Comparison of ENCODE assay signal across 23 cellular contexts in genomic region chr7:69199661-69200060, GRCh38.
DNase-seq lines count a peak whose midpoint lies in the region; ATAC-seq, FAIRE-seq and TF ChIP-seq lines count a peak whose summit lies in the region.
"Had no signal": no experiment of that assay in that cellular context is flagged by ENCODE, and none has a peak within 500 bp of the region (broad histone marks: within the 10 kb centered on the region; RNA-seq: fewer than 3 reads in every experiment).

No MANE protein-coding gene starts in this region.

- no peaks in the 10 kb centered on the region for H3K27me3 Mint-ChIP-seq in CD4-positive, alpha-beta T cell
- H3K27me3 Mint-ChIP-seq: activated CD4-positive, alpha-beta T cell treated with anti-CD3 and anti-CD28 coated beads, Interleukin-2, amount 10 ng/mL, durations not matched to agents 24 days and 14 days had no signal

- no peak overlapping the region for H4K5ac ChIP-seq in H1 (ENCODE audit: insufficient read length, low read depth, low read length)

- no peak for FAIRE-seq in H1 (lab: Jason Lieb, UNC)
- FAIRE-seq: GM18507 had no signal

- no peak for TF ChIP-seq RAD21 in H1 (IDR thresholded peaks at IDR 0.05 in 1 of 2, conservative IDR thresholded peaks at IDR 0.05 in 1 of 2; ENCODE audit: low read depth in 2 of 2, low read length in 2 of 2)

- no peak overlapping the region for H2AK5ac ChIP-seq in H1 (ENCODE audit: low read depth, low read length)

- 100% methylated on average over 1 of the region's 1 CpG; no CpG with 5 or more reads in 1 of the 2 experiments for WGBS in H1 (ENCODE audit: extremely low coverage in 1 of 2, insufficient coverage in 1 of 2, insufficient read length in 1 of 2, insufficient replicate concordance in 2 of 2, low coverage in 1 of 2, low lambda C conversion rate in 2 of 2, missing lambda C conversion rate in 1 of 2), 2 experiments
- WGBS in tibial nerve, 2 donors = 13% methylated on average over 1 of the region's 1 CpG; no CpG with 5 or more reads in 1 of the 2 donors

- H3K4me1 ChIP-seq in A673 (ENCODE audit: insufficient read depth, low read length, poor library complexity, severe bottlenecking) (peaks cover 7% of the 10 kb centered on the region), OCI-LY1 (ENCODE audit: insufficient read depth, low read length, severe bottlenecking) (peaks cover 8% of the 10 kb centered on the region), H1 (replicated peaks in 1 of 4; ENCODE audit: control insufficient read depth in 3 of 4, insufficient read depth in 4 of 4, low read length in 3 of 4) (no peaks in the 10 kb centered on the region), tibial nerve (peaks cover 0 to 5% (median 0%) of the 10 kb centered on the region in 4 donors)
- H3K4me1 ChIP-seq: foreskin keratinocyte, right lobe of liver, transverse colon had no signal

- H2BK15ac ChIP-seq in H1 (ENCODE audit: low read length) = no peak overlapping the region

- H2BK5ac ChIP-seq in H1 (ENCODE audit: low read depth, low read length) = 0 out of 2 replicates have a peak overlapping the region, but pooled peaks have one; percentile 35

- no peak overlapping the region for H2BK20ac ChIP-seq in H1 (ENCODE audit: low read length)

- peak overlapping the region; percentile 12; the same call in 1 of the 2 replicates for H3K4me2 ChIP-seq in OCI-LY1 (ENCODE audit: low read length)
- no peak overlapping the region for H3K4me2 ChIP-seq in H1 (ENCODE audit: insufficient read depth in 1 of 2, low read depth in 2 of 2, low read length in 2 of 2)

- TF ChIP-seq POLR2A in H1 (IDR thresholded peaks at IDR 0.05; ENCODE audit: control extremely low read depth in 1 of 2, low read depth in 2 of 2, low read length in 2 of 2) (no peak), tibial nerve (IDR thresholded peaks at IDR 0.05) (no peak)

- no peaks in the 10 kb centered on the region for H3K23me2 ChIP-seq in H1 (ENCODE audit: low read depth, low read length)

- no peak overlapping the region for H3K18ac ChIP-seq in H1 (ENCODE audit: extremely low read depth, low read length)

- no peak overlapping the region for H3K4me3 Mint-ChIP-seq in CD4-positive, alpha-beta T cell
- H3K4me3 Mint-ChIP-seq: activated CD4-positive, alpha-beta T cell treated with anti-CD3 and anti-CD28 coated beads, Interleukin-2, amount 10 ng/mL, durations not matched to agents 24 days and 14 days; neural crest cell had no signal

- H4K8ac ChIP-seq in H1 (ENCODE audit: extremely low read depth, insufficient read depth, low read length) = no peak overlapping the region

- no peak overlapping the region for H3K4ac ChIP-seq in H1 (replicated peaks; ENCODE audit: insufficient read length, low read depth, low read length)

- H2BK12ac ChIP-seq in H1 (ENCODE audit: low read depth, low read length) = no peak overlapping the region

- H3K4me1 Mint-ChIP-seq in CD4-positive, alpha-beta T cell (ENCODE audit: low read depth) = peaks cover 34% of the 10 kb centered on the region
- H3K4me1 Mint-ChIP-seq: activated CD4-positive, alpha-beta T cell treated with anti-CD3 and anti-CD28 coated beads, Interleukin-2, amount 10 ng/mL, durations not matched to agents 24 days and 14 days had no signal

- BruUV-seq in A673 (replicated peaks; lab: Mats Ljungman, UMichigan) = no TSS peak

- peak overlapping the region; percentile 72 for H3K27ac Mint-ChIP-seq in CD4-positive, alpha-beta T cell
- H3K27ac Mint-ChIP-seq: activated CD4-positive, alpha-beta T cell treated with anti-CD3 and anti-CD28 coated beads, Interleukin-2, amount 10 ng/mL, durations not matched to agents 24 days and 14 days had no signal

- H3K9me2 ChIP-seq in OCI-LY1 (ENCODE audit: low read depth, low read length) = no peaks in the 10 kb centered on the region; the same call in 1 of the 2 replicates

- H2BK120ac ChIP-seq in H1 (replicated peaks; ENCODE audit: low read depth, low read length) = no peak overlapping the region

- intact Hi-C loops in A673 (cut with micrococcal nuclease; ENCODE audit: unreplicated experiment) = loop anchor here (1.0 to 10.0 kb wide), 3 partner anchors 519 to 1025 kb away; no protein-coding TSS in a partner anchor
- intact Hi-C loops in CD4-positive, alpha-beta T cell (cut with DNase I, micrococcal nuclease) = no loop called here

- H3K36me3 ChIP-seq in A673 (ENCODE audit: insufficient read depth, low read length, poor library complexity, severe bottlenecking) = no peaks in the 10 kb centered on the region
- no peaks in the 10 kb centered on the region for H3K36me3 ChIP-seq in OCI-LY1 (ENCODE audit: insufficient read depth, low read length)
- H3K36me3 ChIP-seq in H1 (ENCODE audit: control insufficient read depth in 2 of 4, insufficient read depth in 4 of 4, low read length in 3 of 4) = no peaks in the 10 kb centered on the region
- H3K36me3 ChIP-seq in tibial nerve = no peaks in the 10 kb centered on the region
- H3K36me3 ChIP-seq: right lobe of liver, transverse colon had no signal

- H2AFZ ChIP-seq in OCI-LY1 (ENCODE audit: low read length) = peak overlapping the region; percentile 35; the same call in 1 of the 2 replicates
- no peak overlapping the region for H2AFZ ChIP-seq in H1 (ENCODE audit: low read length)

- H3K9ac ChIP-seq in OCI-LY1 (ENCODE audit: low read length) (no peak overlapping the region), H1 (replicated peaks in 1 of 4; ENCODE audit: extremely low read depth in 1 of 4, low read depth in 3 of 4, low read length in 3 of 4) (no peak overlapping the region)

- no peaks in the 10 kb centered on the region for H4K20me1 ChIP-seq in OCI-LY1 (ENCODE audit: insufficient read depth, low read length)
- H4K20me1 ChIP-seq in H1 (replicated peaks in 1 of 2; ENCODE audit: control insufficient read depth in 1 of 2, insufficient read depth in 2 of 2, low read length in 2 of 2) = no peaks in the 10 kb centered on the region

- POLR2A ChIA-PET in A673 (lab: Charles Lee; ENCODE audit: low non-redundant PET) = no interaction called here
- POLR2A ChIA-PET in CD4-positive, alpha-beta T cell (lab: Charles Lee) = no interaction called here
- POLR2A ChIA-PET in H1 (lab: Charles Lee; ENCODE audit: partially characterized antibody) = no interaction called here

- no peak for TF ChIP-seq EP300 in H1 (IDR thresholded peaks at IDR 0.05; ENCODE audit: borderline replicate concordance in 1 of 2, low read depth in 2 of 2, low read length in 2 of 2)
- TF ChIP-seq EP300 in tibial nerve (IDR thresholded peaks at IDR 0.05) = no peak

- CTCF ChIA-PET in A673 (lab: Charles Lee) (no interaction called here), H1 (lab: Charles Lee; ENCODE audit: partially characterized antibody) (no interaction called here)
- CTCF ChIA-PET in CD4-positive, alpha-beta T cell (lab: Charles Lee) = no interaction called here

- no peak overlapping the region for H3K23ac ChIP-seq in H1 (ENCODE audit: insufficient read length)

- H3K36me3 Mint-ChIP-seq in CD4-positive, alpha-beta T cell (ENCODE audit: low read depth) = no peaks in the 10 kb centered on the region

- H3K79me2 ChIP-seq in OCI-LY1 (ENCODE audit: insufficient read depth, low read length) (no peaks in the 10 kb centered on the region), H1 (ENCODE audit: control insufficient read depth in 1 of 2, insufficient read depth in 2 of 2, low read length in 2 of 2) (no peaks in the 10 kb centered on the region)

- peak; percentile 34 for ATAC-seq in CD4-positive, alpha-beta T cell (ENCODE audit: poor library complexity)
- ATAC-seq: esophagus mucosa, foreskin keratinocyte, left ventricle myocardium superior, right lobe of liver had no signal

- H3K56ac ChIP-seq in H1 (replicated peaks; ENCODE audit: insufficient read length, low read depth, low read length) = no peak overlapping the region

- H3K9me3 ChIP-seq in A673 (ENCODE audit: low read depth, low read length, poor library complexity, severe bottlenecking) = peaks cover 19% of the 10 kb centered on the region
- peaks cover 14% of the 10 kb centered on the region for H3K9me3 ChIP-seq in CD4-positive, alpha-beta T cell (ENCODE audit: control insufficient read depth, low read length)
- peaks cover 16% of the 10 kb centered on the region; the same call in 1 of the 2 replicates for H3K9me3 ChIP-seq in OCI-LY1 (ENCODE audit: low read length)
- H3K9me3 ChIP-seq in H1 (ENCODE audit: insufficient read depth in 2 of 2, low read depth in 1 of 2, low read length in 1 of 2) = peaks cover 0 to 3% of the 10 kb centered on the region in 2 experiments; a peak in 1 of 4 replicates
- H3K9me3 ChIP-seq in tibial nerve = peaks cover 0 to 12% (median 1%) of the 10 kb centered on the region in 4 donors
- H3K9me3 ChIP-seq: right lobe of liver, transverse colon had no signal

- H3K27me3 ChIP-seq in A673 (replicated peaks; ENCODE audit: insufficient read depth, low read depth, low read length, poor library complexity) (no peaks in the 10 kb centered on the region), OCI-LY1 (ENCODE audit: insufficient read depth, low read length) (no peaks in the 10 kb centered on the region), H1 (replicated peaks in 1 of 4; ENCODE audit: control insufficient read depth in 3 of 4, extremely low read depth in 1 of 4, insufficient read depth in 3 of 4, low read length in 3 of 4) (no peaks in the 10 kb centered on the region), tibial nerve (no peaks in the 10 kb centered on the region)
- H3K27me3 ChIP-seq in CD4-positive, alpha-beta T cell (ENCODE audit: control insufficient read depth, insufficient read depth, low read length) = no peaks in the 10 kb centered on the region
- H3K27me3 ChIP-seq: foreskin keratinocyte, right lobe of liver, transverse colon had no signal

- DNase-seq in A673 (ENCODE audit: low spot score) (peak; percentile 92), H1 (ENCODE audit: low read depth in 1 of 2, low spot score in 2 of 2) (no peak), tibial nerve (ENCODE audit: low spot score in 2 of 2) (no peak), putamen (ENCODE audit: low spot score) (no peak)
- DNase-seq in CD4-positive, alpha-beta T cell = no peak
- no peak for DNase-seq in activated CD4-positive, CD25-positive, alpha-beta regulatory T cell treated with anti-CD3 and anti-CD28 coated beads, Interleukin-2, amount 50 U/mL, for 72 hours
- no peak for DNase-seq in activated CD4-positive, alpha-beta T cell treated with anti-CD3 and anti-CD28 coated beads, Interleukin-2, amount 50 U/mL, for 4 hours
- DNase-seq: activated CD4-positive, alpha-beta T cell treated with anti-CD3 and anti-CD28 coated beads, Interleukin-2, amount 10 ng/mL, durations not matched to agents 24 days and 14 days; amniotic stem cell; DMS153; effector memory CD4-positive, alpha-beta T cell; foreskin keratinocyte; GDM1; left ventricle myocardium superior; MM.1S; NCI-H1436; NCI-H526; right lobe of liver; transverse colon had no signal

- no peaks in the 10 kb centered on the region for H3F3A ChIP-seq in OCI-LY1 (ENCODE audit: insufficient read depth, low read length)

- no peak overlapping the region for H4K91ac ChIP-seq in H1 (replicated peaks; ENCODE audit: insufficient read length, low read length)

- no peak overlapping the region for H3K14ac ChIP-seq in H1 (ENCODE audit: insufficient read length)

- no peak for TF ChIP-seq CTCF in A673 (conservative IDR thresholded peaks at IDR 0.05; ENCODE audit: low read depth, low read length)
- TF ChIP-seq CTCF in CD4-positive, alpha-beta T cell (IDR thresholded peaks at IDR 0.05) = no peak
- no peak for TF ChIP-seq CTCF in OCI-LY1 (IDR thresholded peaks at IDR 0.05; ENCODE audit: low read length)
- TF ChIP-seq CTCF in H1 (IDR thresholded peaks at IDR 0.05; ENCODE audit: control extremely low read depth in 1 of 3, insufficient read depth in 1 of 3, low read depth in 1 of 3, low read length in 3 of 3) = no peak
- TF ChIP-seq CTCF in tibial nerve (IDR thresholded peaks at IDR 0.05) = no peak

- H3K4me3 ChIP-seq in A673 (ENCODE audit: low read depth, low read length, poor library complexity, severe bottlenecking) (no peak overlapping the region), OCI-LY1 (ENCODE audit: low read depth, low read length, poor library complexity, severe bottlenecking) (no peak overlapping the region), H1 (ENCODE audit: extremely low read depth in 1 of 4, insufficient read depth in 2 of 4, low read depth in 3 of 4, low read length in 4 of 4) (no peak overlapping the region), tibial nerve (no peak overlapping the region)
- H3K4me3 ChIP-seq: right lobe of liver, transverse colon had no signal

- peaks cover 19% of the 10 kb centered on the region for H3K9me3 Mint-ChIP-seq in CD4-positive, alpha-beta T cell

- H3K27ac ChIP-seq in A673 (ENCODE audit: low read depth, low read length, poor library complexity, severe bottlenecking) = peak overlapping the region; percentile 90
- H3K27ac ChIP-seq in CD4-positive, alpha-beta T cell (ENCODE audit: low read depth, low read length) = no peak overlapping the region
- no peak overlapping the region for H3K27ac ChIP-seq in OCI-LY1 (ENCODE audit: low read depth, low read length, poor library complexity, severe bottlenecking)
- H3K27ac ChIP-seq in H1 (ENCODE audit: low read depth, low read length) = no peak overlapping the region
- H3K27ac ChIP-seq in tibial nerve = peak overlapping the region in 1 of 4 donors; percentile 4
- H3K27ac ChIP-seq: foreskin keratinocyte, right lobe of liver, transverse colon had no signal

- no peaks in the 10 kb centered on the region for H3K79me1 ChIP-seq in H1 (ENCODE audit: low read depth, low read length)
